In genomic region chr21:44065428-44065827, GRCh38 we compare ENCODE assay signal across 8 cellular contexts. TPM values are rescaled to one million over a fixed set of nuclear protein-coding genes. Genes with fewer than 3 reads are reported as not detected.
A peak's percentile ranks its signal among the peaks of the same experiment; 100 is the strongest.
DNase-seq lines count a peak whose midpoint lies in the region; ATAC-seq and TF ChIP-seq lines count a peak whose summit lies in the region.

No MANE protein-coding gene starts in this region.

- no peaks in the 10 kb centered on the region for H3K9me3 ChIP-seq in CD8-positive, alpha-beta T cell (ENCODE audit: low read length)

- H3K27ac ChIP-seq in CD8-positive, alpha-beta T cell (ENCODE audit: low read depth, low read length) = peak overlapping the region; percentile 64
- H3K27ac ChIP-seq in RWPE1 = peak overlapping the region; percentile 19; the same call in 1 of the 2 replicates

- intact Hi-C loops in CD8-positive, alpha-beta T cell (cut with DNase I, micrococcal nuclease) = loop anchor here (1.0 to 5.0 kb wide), 5 partner anchors 17 to 53 kb away; partner anchors contain the start of gene TRAPPC10 (in 2 of the 2)

- ATAC-seq in CD8-positive, alpha-beta T cell = peak; percentile 88
- ATAC-seq in GM19467 (IDR thresholded peaks at IDR 0.05; ENCODE audit: unreplicated experiment) (no peak), HG02852 (IDR thresholded peaks at IDR 0.05; ENCODE audit: unreplicated experiment) (no peak), GM18868 (IDR thresholded peaks at IDR 0.05; ENCODE audit: unreplicated experiment) (no peak)

- peaks cover 49% of the 10 kb centered on the region for H3K4me1 Mint-ChIP-seq in CD8-positive, alpha-beta T cell (ENCODE audit: low read depth)

- H3K27me3 ChIP-seq in CD8-positive, alpha-beta T cell (ENCODE audit: insufficient read depth, low read length) = no peaks in the 10 kb centered on the region

- H3K36me3 ChIP-seq in CD8-positive, alpha-beta T cell (ENCODE audit: insufficient read depth, low read length) = peaks cover 27% of the 10 kb centered on the region

- H3K4me3 Mint-ChIP-seq in CD8-positive, alpha-beta T cell = peak overlapping the region; percentile 73

- no peak for TF ChIP-seq CTCF in CD8-positive, alpha-beta T cell (IDR thresholded peaks at IDR 0.05)
- no peak for TF ChIP-seq CTCF in RWPE1 (conservative IDR thresholded peaks at IDR 0.05; ENCODE audit: low read depth)

- POLR2A ChIA-PET in CD8-positive, alpha-beta T cell (lab: Charles Lee) = interaction anchor here (1.1 to 3.3 kb wide), 2 partner anchors 19 to 53 kb away, joined by 4 to 22 read pairs; partner anchors contain the start of gene TRAPPC10
- POLR2A ChIA-PET in RWPE1 (lab: Yijun Ruan, JAX; ENCODE audit: low non-redundant PET) = no interaction called here

- H3K27me3 Mint-ChIP-seq in CD8-positive, alpha-beta T cell (ENCODE audit: low read depth) = no peaks in the 10 kb centered on the region

- H3K36me3 Mint-ChIP-seq in CD8-positive, alpha-beta T cell = peaks cover 77% of the 10 kb centered on the region

- no peak overlapping the region for H3K4me3 ChIP-seq in CD8-positive, alpha-beta T cell (ENCODE audit: low read depth, low read length)

- peak overlapping the region; percentile 96 for H3K27ac Mint-ChIP-seq in CD8-positive, alpha-beta T cell

- CTCF ChIA-PET in CD8-positive, alpha-beta T cell (lab: Charles Lee) = interaction anchor here (0.8 to 1.2 kb wide), 2 partner anchors 19 to 51 kb away, joined by 3 read pairs; no protein-coding TSS in a partner anchor
- CTCF ChIA-PET in RWPE1 (lab: Yijun Ruan, JAX) = no interaction called here

- DNase-seq in CD8-positive, alpha-beta T cell = peak; percentile 57 to 94 (median 77)
- no peak for DNase-seq in RWPE1 (ENCODE audit: low spot score)
- DNase-seq in activated gamma-delta T cell treated with Interleukin-2 at 50 U/mL for 16 hours = peak; percentile 75
- DNase-seq in stimulated activated CD4-positive, alpha-beta T cell treated with anti-CD3 and anti-CD28 coated beads, Interleukin-12 subunit alpha, Interleukin-12 subunit beta, amount 100 ng/mL, for 24 hours (ENCODE audit: low read depth in 2 of 2) = peak; percentile 58 to 59
- DNase-seq in erythroblast (lab: John Stamatoyannopoulos, UW) = no peak

- peaks cover 24% of the 10 kb centered on the region for H3K4me1 ChIP-seq in CD8-positive, alpha-beta T cell (ENCODE audit: insufficient read depth, low read length)

- H3K9me3 Mint-ChIP-seq in CD8-positive, alpha-beta T cell = no peaks in the 10 kb centered on the region

- TF ChIP-seq POLR2A in erythroblast (IDR thresholded peaks at IDR 0.05; ENCODE audit: low read length) = no peak

RNA-seq across cellular contexts. Expression of gene PWP2, which starts 41.8 kb away (rescaled TPM):
- total RNA-seq in CD8-positive, alpha-beta T cell = 10 to 100 TPM; 15.7 to 22.9 TPM

RNA-seq across cellular contexts. Expression of gene TRAPPC10, which starts 53.3 kb away (rescaled TPM):
- total RNA-seq in CD8-positive, alpha-beta T cell = 100 to 1,000 TPM; 128 to 130 TPM

Comparison
In these comparisons a context has a peak if more than half of its experiments do, and no peak if none do; other contexts are left out.
1. DNase-seq: peak in CD8-positive, alpha-beta T cell (7 of 7), activated gamma-delta T cell treated with Interleukin-2 at 50 U/mL for 16 hours (single experiment) and stimulated activated CD4-positive, alpha-beta T cell treated with anti-CD3 and anti-CD28 coated beads, Interleukin-12 subunit alpha, Interleukin-12 subunit beta, amount 100 ng/mL, for 24 hours (2 of 2); none in RWPE1 (single experiment) and erythroblast (0 of 2).